ENCODE assay signal across 9 cellular contexts in genomic region chr2:240840435-240841060, GRCh38. TPM values are rescaled to one million over a fixed set of nuclear protein-coding genes. Genes with fewer than 3 reads are reported as not detected.
A peak's percentile ranks its signal among the peaks of the same experiment; 100 is the strongest.
DNase-seq lines count a peak whose midpoint lies in the region; ATAC-seq and TF ChIP-seq lines count a peak whose summit lies in the region.
"Had no signal": no experiment of that assay in that cellular context is flagged by ENCODE, and none has a peak within 500 bp of the region (broad histone marks: within the 10 kb centered on the region; RNA-seq: fewer than 3 reads in every experiment).

No MANE protein-coding gene starts in this region.

- peak; percentile 83 for DNase-seq in GM23338 (ENCODE audit: low spot score)
- peak; percentile 65 for DNase-seq in NT2/D1 (ENCODE audit: low read depth, low spot score)
- peak; percentile 86 for DNase-seq in dermis blood vessel endothelial cell
- DNase-seq in lung (ENCODE audit: low spot score), result peak; percentile 45
- DNase-seq in uterus, result no peak
- no peak for DNase-seq in NK-92 treated with Interleukin-12 subunit alpha and Interleukin-12 subunit beta, amount 100 ng/mL, for 24 hours (lab: John Stamatoyannopoulos, UW)
- DNase-seq: naive B cell had no signal

- no peak for TF ChIP-seq POLR2A in uterus (IDR thresholded peaks at IDR 0.05)

- peak; percentile 79 for TF ChIP-seq CTCF in C4-2B (conservative IDR thresholded peaks at IDR 0.05)
- peak; percentile 37 to 70 for TF ChIP-seq CTCF in GM23338 (conservative IDR thresholded peaks at IDR 0.05; ENCODE audit: low read depth in 2 of 2)
- peak; percentile 15 for TF ChIP-seq CTCF in lung (IDR thresholded peaks at IDR 0.05; ENCODE audit: control extremely low read depth, extremely low read depth)
- TF ChIP-seq CTCF in uterus (IDR thresholded peaks at IDR 0.05), result peak; percentile 27 to 48 (median 39)

- H3K4me1 Mint-ChIP-seq in GM23338, result peaks cover 16% of the 10 kb centered on the region
- H3K4me1 Mint-ChIP-seq: naive B cell had no signal

- no peak overlapping the region for H3K27ac Mint-ChIP-seq in GM23338
- H3K27ac Mint-ChIP-seq: naive B cell had no signal

- H3K9me3 Mint-ChIP-seq in GM23338, result peaks cover 15% of the 10 kb centered on the region

- ATAC-seq in GM23338 (peak; percentile 86), lung (ENCODE audit: insufficient read depth, low FRiP score) (peak; percentile 62), GM19023 (IDR thresholded peaks at IDR 0.05; ENCODE audit: unreplicated experiment) (no peak)

- H2AFZ ChIP-seq in GM23338, result no peak overlapping the region

- H3K36me3 Mint-ChIP-seq in GM23338 (ENCODE audit: low read depth), result peaks cover 7% of the 10 kb centered on the region
- H3K36me3 Mint-ChIP-seq: naive B cell had no signal

- no peaks in the 10 kb centered on the region for H4K20me1 ChIP-seq in GM23338 (replicated peaks; ENCODE audit: insufficient read depth)

- H3K4me2 ChIP-seq in GM23338, result no peak overlapping the region

- H3K27me3 ChIP-seq in GM23338 (ENCODE audit: insufficient read depth), result no peaks in the 10 kb centered on the region
- H3K27me3 ChIP-seq in NT2/D1 (ENCODE audit: insufficient read depth, insufficient read length), result peaks cover 6% of the 10 kb centered on the region
- no peaks in the 10 kb centered on the region for H3K27me3 ChIP-seq in lung (ENCODE audit: control insufficient read depth, insufficient read depth)
- H3K27me3 ChIP-seq in uterus, result no peaks in the 10 kb centered on the region

- intact Hi-C loops in uterus (cut with DNase I; ENCODE audit: low total_unique reads), result no loop called here

- H3K36me3 ChIP-seq in GM23338 (ENCODE audit: insufficient read depth) (no peaks in the 10 kb centered on the region), NT2/D1 (ENCODE audit: insufficient read depth, insufficient read length, low read length) (no peaks in the 10 kb centered on the region), lung (ENCODE audit: control insufficient read depth in 2 of 2, insufficient read depth in 2 of 2, low read length in 2 of 2) (no peaks in the 10 kb centered on the region), uterus (no peaks in the 10 kb centered on the region)

- H3K9me3 ChIP-seq in NT2/D1 (ENCODE audit: insufficient read depth, low read length), result peaks cover 13% of the 10 kb centered on the region; the same call in 1 of the 2 replicates
- no peaks in the 10 kb centered on the region for H3K9me3 ChIP-seq in lung (ENCODE audit: control insufficient read depth in 2 of 2, insufficient read depth in 1 of 2, low read length in 1 of 2)
- no peaks in the 10 kb centered on the region for H3K9me3 ChIP-seq in uterus

- no peak overlapping the region for H3K27ac ChIP-seq in C4-2B
- no peak overlapping the region for H3K27ac ChIP-seq in GM23338 (ENCODE audit: low read depth)
- H3K27ac ChIP-seq in lung (ENCODE audit: low read depth in 1 of 2, low read length in 1 of 2), result no peak overlapping the region
- no peak overlapping the region for H3K27ac ChIP-seq in uterus

- H3K4me1 ChIP-seq in GM23338 (ENCODE audit: insufficient read depth), result peaks cover 11% of the 10 kb centered on the region
- H3K4me1 ChIP-seq in NT2/D1 (ENCODE audit: insufficient read depth, insufficient read length), result peaks cover 11% of the 10 kb centered on the region
- H3K4me1 ChIP-seq in lung (ENCODE audit: control insufficient read depth in 2 of 2, insufficient read depth in 2 of 2, low read length in 2 of 2), result no peaks in the 10 kb centered on the region
- no peaks in the 10 kb centered on the region for H3K4me1 ChIP-seq in uterus

- H3K27me3 Mint-ChIP-seq in GM23338 (ENCODE audit: insufficient read depth, low read depth, poor library complexity), result peaks cover 1% of the 10 kb centered on the region

- no peak overlapping the region for H3K9ac ChIP-seq in NT2/D1 (ENCODE audit: insufficient read length, low read depth)

- H3K79me2 ChIP-seq in GM23338 (replicated peaks; ENCODE audit: insufficient read depth), result no peaks in the 10 kb centered on the region

- H3K9me2 ChIP-seq in GM23338 (ENCODE audit: insufficient read depth), result 0 out of 2 replicates have a peak, but pooled peaks cover 7% of the 10 kb centered on the region

- no peaks in the 10 kb centered on the region for H3F3A ChIP-seq in GM23338 (replicated peaks; ENCODE audit: low read depth)

- H3K4me3 Mint-ChIP-seq in GM23338, result no peak overlapping the region
- H3K4me3 Mint-ChIP-seq: naive B cell had no signal

- H3K4me3 ChIP-seq in GM23338 (no peak overlapping the region), NT2/D1 (ENCODE audit: insufficient read length, low read depth) (no peak overlapping the region), lung (no peak overlapping the region), uterus (no peak overlapping the region)

- whole genome bisulfite sequencing in lung, 2 donors, result 43 to 55% methylated on average over 9 of the region's 9 CpGs

TF ChIP-seq in GM23338, 12 proteins besides CTCF, POLR2A, EP300 and RAD21:
- TF ChIP-seq REST (IDR thresholded peaks at IDR 0.05; ENCODE audit: unreplicated experiment), result peak; percentile 78
- no peak for TF ChIP-seq NANOG (IDR thresholded peaks at IDR 0.05; ENCODE audit: borderline replicate concordance)
TF ChIP-seq in GM23338: peak in this region for 1.

RNA-seq across cellular contexts. Expression of gene KIF1A, which starts 20.5 kb away (rescaled TPM):
- total RNA-seq in GM23338 (2014; rRNA removed; shearing (Covaris generic)), result 183 and 214 TPM in 2 replicates
- polyA plus RNA-seq in GM23338 (2016; fragmentation: Nextera tagmentation; extraction: Ambion mirVana), result 158 and 169 TPM in 2 replicates
- total RNA-seq in dermis blood vessel endothelial cell, result 0.05 TPM in 1 of 2 replicates, not detected in the other
- 1 to 10 TPM in 1 of 2 donors, under 1 TPM in 1; 0.71 to 2.3 TPM for total RNA-seq in lung
- under 1 TPM; 0.14 to 0.22 TPM for polyA plus RNA-seq in lung
- total RNA-seq in uterus, result 10 to 100 TPM in 1 of 4 donors, under 1 TPM in 1, not detected in 2; 0.37 to 12.9 TPM

RNA-seq across cellular contexts. Expression of gene AGXT, which starts 28.1 kb away (rescaled TPM):
- total RNA-seq in GM23338 (2014; rRNA removed; shearing (Covaris generic)), result not detected in 2 replicates
- polyA plus RNA-seq in GM23338 (2016; fragmentation: Nextera tagmentation; extraction: Ambion mirVana), result not detected in 2 replicates
- not detected in 2 replicates for total RNA-seq in dermis blood vessel endothelial cell
- under 1 TPM in 1 of 2 donors, not detected in 1; 0.61 TPM for total RNA-seq in lung
- under 1 TPM; 0.05 to 0.16 TPM for polyA plus RNA-seq in lung
- total RNA-seq in uterus, result not detected

RNA-seq across cellular contexts. Expression of gene MAB21L4, which starts 55.4 kb away (rescaled TPM):
- total RNA-seq in GM23338 (2014; rRNA removed; shearing (Covaris generic)), result not detected in 2 replicates
- 0.10 TPM in 1 of 2 replicates, not detected in the other for polyA plus RNA-seq in GM23338 (2016; fragmentation: Nextera tagmentation; extraction: Ambion mirVana)
- total RNA-seq in dermis blood vessel endothelial cell, result not detected in 2 replicates
- total RNA-seq in lung, result 10 to 100 TPM in 1 of 2 donors, 1 to 10 TPM in 1; 2.9 to 21.1 TPM
- polyA plus RNA-seq in lung, result 1 to 10 TPM; 4.9 to 8.7 TPM
- under 1 TPM in 1 of 4 donors, not detected in 3; 0.97 TPM for total RNA-seq in uterus

Comparison
In these comparisons a context has a peak if more than half of its experiments do, and no peak if none do; other contexts are left out.
1. CTCF ChIP-seq: peak in every context shown above with its lines; median percentile 79 in C4-2B; 54 in GM23338; 39 in uterus; 15 in lung.
2. DNase-seq: peak in GM23338 (single experiment), NT2/D1 (single experiment), dermis blood vessel endothelial cell (single experiment) and lung (single experiment); none in uterus (0 of 2) and NK-92 treated with Interleukin-12 subunit alpha and Interleukin-12 subunit beta, amount 100 ng/mL, for 24 hours (single experiment).
3. RNA of gene KIF1A, which starts 20.5 kb away (total RNA-seq): 183 to 214 TPM in GM23338; 0.71 to 2.3 TPM in lung, 0.37 to 12.9 TPM in uterus and 0.05 TPM in dermis blood vessel endothelial cell; every median in the first group is over 10 times any median in the second.